8 cellular contexts compared by ENCODE assay signal in genomic region chr10:11017575-11018425, GRCh38. TPM values are rescaled to one million over a fixed set of nuclear protein-coding genes. Genes with fewer than 3 reads are reported as not detected.
DNase-seq lines count a peak whose midpoint lies in the region; ATAC-seq, FAIRE-seq and TF ChIP-seq lines count a peak whose summit lies in the region.

Gene CELF2, plus strand, starts transcription at chr10:11017872. Its CDS starts 218 bp downstream, at chr10:11018090.

- no peaks in the 10 kb centered on the region for H3K9me3 ChIP-seq in endothelial cell of umbilical vein (replicated peaks; ENCODE audit: control insufficient read depth, insufficient read depth, low read length)
- no peaks in the 10 kb centered on the region for H3K9me3 ChIP-seq in mononuclear cell (ENCODE audit: low read depth, low read length)

- DNase-seq in ELF-1 (ENCODE audit: low read depth, low spot score) (peak; percentile 62), MV-4-11 (lab: John Stamatoyannopoulos, UW) (peak; percentile 4), endothelial cell of umbilical vein (ENCODE audit: low read depth, low spot score) (peak; percentile 64), SKM-1 (lab: John Stamatoyannopoulos, UW; ENCODE audit: unreplicated experiment) (no peak)
- peak; percentile 4 to 27 (median 17) for DNase-seq in activated CD8-positive, alpha-beta memory T cell treated with anti-CD3 and anti-CD28 coated beads for 48 hours (ENCODE audit: low read depth in 2 of 3, low spot score in 2 of 3)
- DNase-seq in stimulated activated effector memory CD8-positive, alpha-beta T cell treated with anti-CD3 and anti-CD28 coated beads, Interleukin-12 subunit alpha, Interleukin-12 subunit beta, amount 100 ng/mL, for 72 hours (ENCODE audit: low spot score in 2 of 2) = peak; percentile 22 to 58

- no peaks in the 10 kb centered on the region for H3K36me3 ChIP-seq in endothelial cell of umbilical vein (ENCODE audit: control insufficient read depth in 2 of 2, extremely low read depth in 1 of 2, insufficient read depth in 2 of 2, low read length in 2 of 2)

- peak; percentile 82 for ATAC-seq in GM21619 (IDR thresholded peaks at IDR 0.05; ENCODE audit: unreplicated experiment)
- ATAC-seq in stimulated activated effector memory CD8-positive, alpha-beta T cell treated with anti-CD3 and anti-CD28 coated beads, Interleukin-12 subunit alpha, Interleukin-12 subunit beta, amount 100 ng/mL, for 72 hours = peak; percentile 80

- TF ChIP-seq POLR2A in endothelial cell of umbilical vein (IDR thresholded peaks at IDR 0.05; ENCODE audit: low read depth, low read length) = peak; percentile 26

- peak within 1 kb of the TSS; percentile 93 for H3K4me2 ChIP-seq in endothelial cell of umbilical vein (ENCODE audit: insufficient read depth, low read length)

- POLR2A ChIA-PET in endothelial cell of umbilical vein (lab: Charles Lee) = interaction anchor here (1.2 to 1.9 kb wide), 2 partner anchors 146 to 225 kb away, joined by 3 to 5 read pairs; no protein-coding TSS in a partner anchor

- dilution Hi-C loops in endothelial cell of umbilical vein (cut with MboI; ENCODE audit: extremely low pct_ligation_motif_present, low sequenced_read_pairs) = no loop called here

- CTCF ChIA-PET in endothelial cell of umbilical vein (lab: Charles Lee) = interaction anchor here (0.9 to 4.2 kb wide), 4 partner anchors 12 to 1675 kb away, joined by 3 to 36 read pairs (median 8); no protein-coding TSS in a partner anchor

- no peaks in the 10 kb centered on the region for H3K36me3 Mint-ChIP-seq in stimulated activated effector memory CD8-positive, alpha-beta T cell treated with anti-CD3 and anti-CD28 coated beads, Interleukin-12 subunit alpha, Interleukin-12 subunit beta, amount 100 ng/mL, for 72 hours

- H3K9me3 Mint-ChIP-seq in stimulated activated effector memory CD8-positive, alpha-beta T cell treated with anti-CD3 and anti-CD28 coated beads, Interleukin-12 subunit alpha, Interleukin-12 subunit beta, amount 100 ng/mL, for 72 hours = no peaks in the 10 kb centered on the region

- no TSS peak for BruUV-seq in endothelial cell of umbilical vein (replicated peaks; lab: Mats Ljungman, UMichigan)

- intact Hi-C loops in endothelial cell of umbilical vein (cut with micrococcal nuclease) = loop anchor here (1.0 to 5.0 kb wide), 5 partner anchors 18 to 405 kb away; no protein-coding TSS in a partner anchor

- peak within 1 kb of the TSS; percentile 71 for H3K27ac ChIP-seq in endothelial cell of umbilical vein (ENCODE audit: insufficient read depth, low read depth, low read length)

- H3K27ac Mint-ChIP-seq in stimulated activated effector memory CD8-positive, alpha-beta T cell treated with anti-CD3 and anti-CD28 coated beads, Interleukin-12 subunit alpha, Interleukin-12 subunit beta, amount 100 ng/mL, for 72 hours = no peak within 1 kb of the TSS

- TF ChIP-seq CTCF in endothelial cell of umbilical vein (IDR thresholded peaks at IDR 0.05; ENCODE audit: extremely low read depth in 1 of 2, insufficient read depth in 1 of 2, low read depth in 1 of 2, low read length in 2 of 2) = no peak

- peaks cover 9% of the 10 kb centered on the region for H3K4me1 ChIP-seq in endothelial cell of umbilical vein (ENCODE audit: control insufficient read depth, extremely low read depth, insufficient read depth, low read length)
- peaks cover 4% of the 10 kb centered on the region for H3K4me1 ChIP-seq in mononuclear cell (ENCODE audit: insufficient read depth, low read length)

- no peaks in the 10 kb centered on the region for H3K9me1 ChIP-seq in endothelial cell of umbilical vein (replicated peaks; ENCODE audit: control insufficient read depth, extremely low read depth, insufficient read depth, low read length)

- H3K4me3 Mint-ChIP-seq in stimulated activated effector memory CD8-positive, alpha-beta T cell treated with anti-CD3 and anti-CD28 coated beads, Interleukin-12 subunit alpha, Interleukin-12 subunit beta, amount 100 ng/mL, for 72 hours = peak within 1 kb of the TSS; percentile 38

- no peak for FAIRE-seq in endothelial cell of umbilical vein (lab: Jason Lieb, UNC)

- H3K9ac ChIP-seq in endothelial cell of umbilical vein (replicated peaks; ENCODE audit: extremely low read depth, insufficient read depth, low read length) = peak within 1 kb of the TSS; percentile 89

- peaks cover 2% of the 10 kb centered on the region for H3K79me2 ChIP-seq in endothelial cell of umbilical vein (ENCODE audit: control insufficient read depth, insufficient read depth, low read length)

- peak within 1 kb of the TSS; percentile 79 for H2AFZ ChIP-seq in endothelial cell of umbilical vein (ENCODE audit: low read depth, low read length)

- H3K27me3 ChIP-seq in endothelial cell of umbilical vein (ENCODE audit: control insufficient read depth in 2 of 2, insufficient read depth in 2 of 2, low read length in 2 of 2) (no peaks in the 10 kb centered on the region), mononuclear cell (ENCODE audit: insufficient read depth, low read length) (peaks cover 85% of the 10 kb centered on the region)

- H3K4me3 ChIP-seq in endothelial cell of umbilical vein (replicated peaks in 1 of 3; ENCODE audit: insufficient read depth in 1 of 3, low read depth in 1 of 3, low read length in 3 of 3) = peak within 1 kb of the TSS; percentile 77 to 91 (median 88)
- H3K4me3 ChIP-seq in mononuclear cell (ENCODE audit: low read length) = peak within 1 kb of the TSS; percentile 27

- no peaks in the 10 kb centered on the region for H3K4me1 Mint-ChIP-seq in stimulated activated effector memory CD8-positive, alpha-beta T cell treated with anti-CD3 and anti-CD28 coated beads, Interleukin-12 subunit alpha, Interleukin-12 subunit beta, amount 100 ng/mL, for 72 hours

- no peaks in the 10 kb centered on the region for H4K20me1 ChIP-seq in endothelial cell of umbilical vein (replicated peaks; ENCODE audit: control insufficient read depth, extremely low read depth, insufficient read depth, low read length)

TF ChIP-seq in endothelial cell of umbilical vein, 7 proteins besides CTCF, POLR2A, EP300 and RAD21:
- TF ChIP-seq MAX (IDR thresholded peaks at IDR 0.05; ENCODE audit: insufficient read depth, insufficient read length) (no peak), JUN (IDR thresholded peaks at IDR 0.05; ENCODE audit: borderline replicate concordance, insufficient read depth, insufficient read length, low read depth) (no peak), MYC (IDR thresholded peaks at IDR 0.05; ENCODE audit: low read depth, low read length) (no peak), EZH2 (IDR thresholded peaks at IDR 0.05; ENCODE audit: borderline replicate concordance, low read depth, low read length, severe bottlenecking) (no peak), POLR2AphosphoS5 (IDR thresholded peaks at IDR 0.05; ENCODE audit: insufficient read depth, low read depth, low read length) (no peak), GATA2 (IDR thresholded peaks at IDR 0.05; ENCODE audit: insufficient read depth, insufficient read length, low read depth, low read length) (no peak), FOS (IDR thresholded peaks at IDR 0.05; ENCODE audit: borderline replicate concordance, insufficient read depth, low read length) (no peak)
TF ChIP-seq in endothelial cell of umbilical vein: peak in this region for 0.

RNA-seq across cellular contexts. Expression of gene CELF2, which starts in this region (rescaled TPM):
- total RNA-seq in endothelial cell of umbilical vein (35.5 and 42.6 TPM in 2 replicates), mononuclear cell (135 TPM)
- polyA plus RNA-seq in endothelial cell of umbilical vein = 21.6 and 23.4 TPM in 2 replicates
- polyA plus RNA-seq in endothelial cell of umbilical vein (2011; cell fraction: cytosol; rRNA removed) = 17.9 and 19.7 TPM in 2 replicates
- polyA plus RNA-seq in endothelial cell of umbilical vein (2011; cell fraction: nucleus; rRNA removed) = 25.6 and 28.0 TPM in 2 replicates
- polyA plus RNA-seq in endothelial cell of umbilical vein (2012) = 10.8 and 11.9 TPM in 2 replicates
- polyA minus RNA-seq in endothelial cell of umbilical vein = 56.1 and 61.4 TPM in 2 replicates
- polyA minus RNA-seq in endothelial cell of umbilical vein (2011; cell fraction: cytosol; rRNA and poly(A)+ RNA removed) = not detected
- 44.4 and 45.7 TPM in 2 replicates for polyA minus RNA-seq in endothelial cell of umbilical vein (2011; cell fraction: nucleus; rRNA and poly(A)+ RNA removed)
